8 cellular contexts compared by ENCODE assay signal in the genomic region with DNA sequence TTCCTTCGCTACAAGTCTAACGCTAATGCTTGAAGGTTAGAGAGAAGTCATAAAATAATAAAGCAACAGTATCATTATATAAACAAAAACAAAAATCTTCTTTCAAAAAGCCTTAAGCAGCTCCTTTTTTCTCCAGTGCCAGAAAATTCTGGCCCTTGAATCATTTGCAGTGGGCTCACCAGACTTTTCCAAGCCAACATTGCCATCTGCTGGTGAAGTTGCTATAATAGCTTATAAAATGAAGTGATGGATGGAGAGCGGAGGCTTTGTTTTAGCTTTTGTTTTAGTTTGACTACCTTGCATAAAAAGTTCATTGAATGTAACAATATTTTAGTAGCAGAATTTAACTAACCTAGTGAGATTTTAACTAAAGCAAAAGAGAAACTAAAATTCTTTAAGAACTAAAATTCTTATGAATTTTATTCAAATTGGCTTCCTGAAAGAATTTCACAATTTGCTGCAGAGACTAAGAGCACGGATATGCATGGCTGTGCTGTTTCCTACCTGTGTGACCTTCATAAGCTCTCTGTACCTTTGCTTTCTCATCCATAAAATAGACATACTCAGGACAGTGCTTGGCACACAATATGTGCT. TPM values are rescaled to one million over a fixed set of nuclear protein-coding genes. Genes with fewer than 3 reads are reported as not detected.
DNase-seq lines count a peak whose midpoint lies in the region; ATAC-seq, FAIRE-seq and TF ChIP-seq lines count a peak whose summit lies in the region.

No MANE protein-coding gene starts in this region.

- peaks cover 3% of the 10 kb centered on the region for H3K4me1 Mint-ChIP-seq in mesothelial cell of epicardium
- H3K4me1 Mint-ChIP-seq in stimulated activated effector memory CD8-positive, alpha-beta T cell treated with anti-CD3 and anti-CD28 coated beads, Interleukin-12 subunit alpha, Interleukin-12 subunit beta, amount 100 ng/mL, for 72 hours: peaks cover 5% of the 10 kb centered on the region

- H3K4me3 Mint-ChIP-seq in mesothelial cell of epicardium: no peak overlapping the region
- H3K4me3 Mint-ChIP-seq in stimulated activated effector memory CD8-positive, alpha-beta T cell treated with anti-CD3 and anti-CD28 coated beads, Interleukin-12 subunit alpha, Interleukin-12 subunit beta, amount 100 ng/mL, for 72 hours: no peak overlapping the region

- no peaks in the 10 kb centered on the region for H3K4me1 ChIP-seq in HEK293 (ENCODE audit: control insufficient read depth, insufficient read depth, low read length)
- H3K4me1 ChIP-seq in effector memory CD4-positive, alpha-beta T cell (ENCODE audit: control insufficient read depth, insufficient read depth, low read length, poor library complexity, severe bottlenecking): no peaks in the 10 kb centered on the region

- H3K27ac Mint-ChIP-seq in mesothelial cell of epicardium: no peak overlapping the region
- H3K27ac Mint-ChIP-seq in stimulated activated effector memory CD8-positive, alpha-beta T cell treated with anti-CD3 and anti-CD28 coated beads, Interleukin-12 subunit alpha, Interleukin-12 subunit beta, amount 100 ng/mL, for 72 hours: no peak overlapping the region

- FAIRE-seq in D721Med (lab: Jason Lieb, UNC): peak; percentile 71

- POLR2A ChIA-PET in HEK293 (lab: Yijun Ruan, JAX): interaction anchor here (1.2 to 1.5 kb wide), 2 partner anchors 173 to 528 kb away, joined by 4 to 15 read pairs; no protein-coding TSS in a partner anchor

- TF ChIP-seq CTCF in D721Med (IDR thresholded peaks at IDR 0.05; ENCODE audit: insufficient read depth, missing control alignments): peak; percentile 81
- peak; percentile 32; the same call in 1 of the 2 replicates for TF ChIP-seq CTCF in HEK293 (tag by site-specific recombination; IDR thresholded peaks at IDR 0.05)
- peak; percentile 76 for TF ChIP-seq CTCF in mesothelial cell of epicardium (IDR thresholded peaks at IDR 0.05; ENCODE audit: unreplicated experiment)

- no peaks in the 10 kb centered on the region for H3K36me3 ChIP-seq in HEK293 (ENCODE audit: control insufficient read depth in 2 of 2, insufficient read depth in 1 of 2, low read length in 2 of 2)
- no peaks in the 10 kb centered on the region for H3K36me3 ChIP-seq in effector memory CD4-positive, alpha-beta T cell (ENCODE audit: control insufficient read depth, insufficient read depth, low read length)

- no peak for ATAC-seq in stimulated activated effector memory CD8-positive, alpha-beta T cell treated with anti-CD3 and anti-CD28 coated beads, Interleukin-12 subunit alpha, Interleukin-12 subunit beta, amount 100 ng/mL, for 72 hours
- no peak for ATAC-seq in GM21717 (IDR thresholded peaks at IDR 0.05; ENCODE audit: unreplicated experiment)

- no peak overlapping the region for H3K4me3 ChIP-seq in HEK293 (ENCODE audit: low read depth, low read length)
- no peak overlapping the region for H3K4me3 ChIP-seq in effector memory CD4-positive, alpha-beta T cell (ENCODE audit: insufficient read depth, low read depth, low read length, poor library complexity, severe bottlenecking)

- no peaks in the 10 kb centered on the region for H3K9me3 ChIP-seq in HEK293 (ENCODE audit: control insufficient read depth, insufficient read depth, low read depth, low read length)
- H3K9me3 ChIP-seq in effector memory CD4-positive, alpha-beta T cell (ENCODE audit: control insufficient read depth, low read length): no peaks in the 10 kb centered on the region

- H3K27me3 Mint-ChIP-seq in mesothelial cell of epicardium (ENCODE audit: low read depth): no peaks in the 10 kb centered on the region

- H3K36me3 Mint-ChIP-seq in mesothelial cell of epicardium: no peaks in the 10 kb centered on the region
- no peaks in the 10 kb centered on the region for H3K36me3 Mint-ChIP-seq in stimulated activated effector memory CD8-positive, alpha-beta T cell treated with anti-CD3 and anti-CD28 coated beads, Interleukin-12 subunit alpha, Interleukin-12 subunit beta, amount 100 ng/mL, for 72 hours

- H3K9me3 Mint-ChIP-seq in mesothelial cell of epicardium: peaks cover 9% of the 10 kb centered on the region
- H3K9me3 Mint-ChIP-seq in stimulated activated effector memory CD8-positive, alpha-beta T cell treated with anti-CD3 and anti-CD28 coated beads, Interleukin-12 subunit alpha, Interleukin-12 subunit beta, amount 100 ng/mL, for 72 hours: no peaks in the 10 kb centered on the region

- CTCF ChIA-PET in HEK293 (lab: Yijun Ruan, JAX): interaction anchor here (0.5 to 14.2 kb wide), 82 partner anchors 11 to 1817 kb away, joined by 3 to 693 read pairs (median 5); a partner anchor contains a TSS

- DNase-seq in D721Med (ENCODE audit: insufficient read length, low spot score) (no peak), NCI-H460 (ENCODE audit: extremely low read depth, low read depth) (peak; percentile 73), mesothelial cell of epicardium (ENCODE audit: low spot score in 2 of 2, unreplicated experiment in 2 of 2) (peak; percentile 25 to 69)
- peak; percentile 56 to 66 for DNase-seq in activated CD4-positive, alpha-beta T cell treated with anti-CD3 and anti-CD28 coated beads, Interleukin-2, amount 50 U/mL, for 48 hours
- peak; percentile 8 to 46 (median 21) for DNase-seq in effector memory CD4-positive, alpha-beta T cell
- DNase-seq in stimulated activated effector memory CD8-positive, alpha-beta T cell treated with anti-CD3 and anti-CD28 coated beads, Interleukin-12 subunit alpha, Interleukin-12 subunit beta, amount 100 ng/mL, for 72 hours (ENCODE audit: low spot score in 2 of 2): peak; percentile 40 to 65

- no peaks in the 10 kb centered on the region for H3K27me3 ChIP-seq in effector memory CD4-positive, alpha-beta T cell (replicated peaks; ENCODE audit: control insufficient read depth, insufficient read depth, low read length, poor library complexity, severe bottlenecking)

- no peak overlapping the region for H3K27ac ChIP-seq in HEK293 (ENCODE audit: extremely low read depth, low read depth, low read length)
- no peak overlapping the region for H3K27ac ChIP-seq in effector memory CD4-positive, alpha-beta T cell (ENCODE audit: insufficient read depth, low read length, poor library complexity, severe bottlenecking)

TF ChIP-seq in HEK293, 187 proteins besides CTCF, POLR2A, EP300 and RAD21:
- TF ChIP-seq ZNF2 (tag by site-specific recombination; IDR thresholded peaks at IDR 0.05): peak; percentile 63; the same call in 1 of the 2 replicates
- no peak for TF ChIP-seq ZNF664 (tag by site-specific recombination; IDR thresholded peaks at IDR 0.05)
- TF ChIP-seq ZNF654 (tag by site-specific recombination; IDR thresholded peaks at IDR 0.05; ENCODE audit: low read depth): peak; percentile 93
- TF ChIP-seq ZNF660 (tag by site-specific recombination; IDR thresholded peaks at IDR 0.05): peak; percentile 44; the same call in 1 of the 2 replicates

RNA-seq across cellular contexts. Expression of a gene that starts 44.8 kb away (rescaled TPM):
- total RNA-seq in NCI-H460 (2014; rRNA removed; shearing (Covaris generic)): 0.23 and 0.42 TPM in 2 replicates
- polyA plus RNA-seq in NCI-H460 (2014; cell fraction: nucleus; rRNA removed): 0.10 and 0.72 TPM in 2 replicates
- total RNA-seq in mesothelial cell of epicardium: 7.8 to 8.7 TPM (median 8.1 TPM) in 3 replicates
